1 cellular context compared by ENCODE assay signal in genomic region chr18:74342416-74343043, GRCh38.
TF ChIP-seq lines count a peak whose summit lies in the region.

No MANE protein-coding gene starts in this region.

TF ChIP-seq in H1, 55 proteins besides CTCF, POLR2A, EP300 and RAD21 (continued from another document):
- TF ChIP-seq ATF2 (IDR thresholded peaks at IDR 0.05; ENCODE audit: low read length) (no peak), CBX5 (IDR thresholded peaks at IDR 0.05; ENCODE audit: low read depth, low read length) (no peak), CHD7 (IDR thresholded peaks at IDR 0.05; ENCODE audit: insufficient replicate concordance, low read length) (no peak)
